Comparison of ENCODE assay signal across 29 cellular contexts in genomic region chr5:180306796-180307195, GRCh38. TPM values are rescaled to one million over a fixed set of nuclear protein-coding genes. Genes with fewer than 3 reads are reported as not detected.
"Had no signal": no experiment of that assay in that cellular context is flagged by ENCODE, and none has a peak within 500 bp of the region (broad histone marks: within the 10 kb centered on the region; RNA-seq: fewer than 3 reads in every experiment).

No MANE protein-coding gene starts in this region.

- H3K4me3 Mint-ChIP-seq: dendritic cell treated with granulocyte-macrophage colony-stimulating factor and Interleukin-4, amounts not matched to agents 40 ng/mL and 50 ng/mL, for 4 days; effector memory CD8-positive, alpha-beta T cell; endodermal cell; immature natural killer cell; mesothelial cell of epicardium; naive B cell; naive thymus-derived CD8-positive, alpha-beta T cell had no signal

- H3K4me3 ChIP-seq: colonic mucosa, esophagus squamous epithelium, gastrocnemius medialis, hepatocyte, lower lobe of right lung, mucosa of descending colon had no signal

- H3K27me3 ChIP-seq: colonic mucosa, esophagus squamous epithelium, gastrocnemius medialis, hepatocyte had no signal

- H3K9me3 ChIP-seq: colonic mucosa, esophagus squamous epithelium, gastrocnemius medialis, lower lobe of right lung, mucosa of descending colon had no signal

- H3K27ac Mint-ChIP-seq: dendritic cell treated with granulocyte-macrophage colony-stimulating factor and Interleukin-4, amounts not matched to agents 40 ng/mL and 50 ng/mL, for 4 days; effector memory CD8-positive, alpha-beta T cell; endodermal cell; immature natural killer cell; mesothelial cell of epicardium; naive B cell had no signal

- ATAC-seq: effector memory CD8-positive, alpha-beta T cell; esophagus mucosa; gastrocnemius medialis; left colon; left lobe of liver; left ventricle myocardium superior; lower lobe of right lung; mucosa of descending colon; naive thymus-derived CD8-positive, alpha-beta T cell had no signal

- H3K36me3 ChIP-seq: colonic mucosa, esophagus squamous epithelium, gastrocnemius medialis had no signal

- FAIRE-seq: endometrium had no signal

- H3K4me1 ChIP-seq: colonic mucosa, esophagus squamous epithelium, gastrocnemius medialis, lower lobe of right lung had no signal

- DNase-seq: colonic mucosa; cortex of kidney; effector CD8-positive, alpha-beta T cell; effector memory CD8-positive, alpha-beta T cell; endodermal cell; erythroblast; esophagus squamous epithelium; foreskin fibroblast; foreskin melanocyte; gastrocnemius medialis; glutamatergic neuron; head of caudate nucleus; hypothalamus; immature natural killer cell; islet precursor cell; left colon; left ventricle myocardium superior; lower lobe of right lung; mesenchymal stem cell; mucosa of descending colon; naive B cell; naive thymus-derived CD8-positive, alpha-beta T cell had no signal

- H3K9me3 Mint-ChIP-seq: dendritic cell treated with granulocyte-macrophage colony-stimulating factor and Interleukin-4, amounts not matched to agents 40 ng/mL and 50 ng/mL, for 4 days; effector memory CD8-positive, alpha-beta T cell; endodermal cell; immature natural killer cell; mesothelial cell of epicardium; naive B cell; naive thymus-derived CD8-positive, alpha-beta T cell had no signal

- H3K4me1 Mint-ChIP-seq: endodermal cell; immature natural killer cell; mesothelial cell of epicardium; naive thymus-derived CD8-positive, alpha-beta T cell had no signal

- H3K36me3 Mint-ChIP-seq: immature natural killer cell; naive B cell; naive thymus-derived CD8-positive, alpha-beta T cell had no signal

- H3K27ac ChIP-seq: colonic mucosa, epithelial cell of prostate, esophagus squamous epithelium, gastrocnemius medialis, hepatocyte, lower lobe of right lung had no signal

RNA-seq across cellular contexts. Expression of gene GFPT2, which starts 46.3 kb away (rescaled TPM):
- polyA plus RNA-seq: immature natural killer cell had no signal
